1 cellular context compared by ENCODE assay signal in the genomic region with DNA sequence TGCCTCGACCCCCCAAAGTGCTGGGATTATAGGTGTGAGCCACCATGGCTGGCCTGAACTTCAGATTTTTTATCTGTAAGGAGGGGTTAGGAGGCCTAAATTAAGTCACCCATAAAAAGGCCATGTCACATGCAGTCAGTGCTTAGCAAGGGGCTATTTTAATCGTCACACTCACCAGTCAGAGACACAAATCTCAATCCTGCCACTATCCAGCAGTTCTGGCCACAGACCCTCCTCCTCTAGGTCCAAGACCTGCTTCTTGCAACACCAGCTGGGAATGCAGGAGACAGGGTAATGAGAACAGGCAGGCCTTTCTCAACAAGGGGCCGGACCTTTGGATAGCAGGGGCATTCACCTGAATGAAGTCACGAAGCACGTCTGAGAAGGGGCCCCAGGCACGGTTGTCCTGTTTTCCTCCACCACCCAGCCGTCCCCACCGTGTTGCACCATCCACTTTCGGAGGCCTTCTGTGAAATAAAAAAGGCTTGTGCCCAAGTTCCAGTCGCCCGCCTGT.
TF ChIP-seq lines count a peak whose summit lies in the region.

No MANE protein-coding gene starts in this region.

TF ChIP-seq in HepG2, 621 proteins besides CTCF, POLR2A, EP300 and RAD21 (continued from another document and continues in another):
- TF ChIP-seq, protein P1, sequence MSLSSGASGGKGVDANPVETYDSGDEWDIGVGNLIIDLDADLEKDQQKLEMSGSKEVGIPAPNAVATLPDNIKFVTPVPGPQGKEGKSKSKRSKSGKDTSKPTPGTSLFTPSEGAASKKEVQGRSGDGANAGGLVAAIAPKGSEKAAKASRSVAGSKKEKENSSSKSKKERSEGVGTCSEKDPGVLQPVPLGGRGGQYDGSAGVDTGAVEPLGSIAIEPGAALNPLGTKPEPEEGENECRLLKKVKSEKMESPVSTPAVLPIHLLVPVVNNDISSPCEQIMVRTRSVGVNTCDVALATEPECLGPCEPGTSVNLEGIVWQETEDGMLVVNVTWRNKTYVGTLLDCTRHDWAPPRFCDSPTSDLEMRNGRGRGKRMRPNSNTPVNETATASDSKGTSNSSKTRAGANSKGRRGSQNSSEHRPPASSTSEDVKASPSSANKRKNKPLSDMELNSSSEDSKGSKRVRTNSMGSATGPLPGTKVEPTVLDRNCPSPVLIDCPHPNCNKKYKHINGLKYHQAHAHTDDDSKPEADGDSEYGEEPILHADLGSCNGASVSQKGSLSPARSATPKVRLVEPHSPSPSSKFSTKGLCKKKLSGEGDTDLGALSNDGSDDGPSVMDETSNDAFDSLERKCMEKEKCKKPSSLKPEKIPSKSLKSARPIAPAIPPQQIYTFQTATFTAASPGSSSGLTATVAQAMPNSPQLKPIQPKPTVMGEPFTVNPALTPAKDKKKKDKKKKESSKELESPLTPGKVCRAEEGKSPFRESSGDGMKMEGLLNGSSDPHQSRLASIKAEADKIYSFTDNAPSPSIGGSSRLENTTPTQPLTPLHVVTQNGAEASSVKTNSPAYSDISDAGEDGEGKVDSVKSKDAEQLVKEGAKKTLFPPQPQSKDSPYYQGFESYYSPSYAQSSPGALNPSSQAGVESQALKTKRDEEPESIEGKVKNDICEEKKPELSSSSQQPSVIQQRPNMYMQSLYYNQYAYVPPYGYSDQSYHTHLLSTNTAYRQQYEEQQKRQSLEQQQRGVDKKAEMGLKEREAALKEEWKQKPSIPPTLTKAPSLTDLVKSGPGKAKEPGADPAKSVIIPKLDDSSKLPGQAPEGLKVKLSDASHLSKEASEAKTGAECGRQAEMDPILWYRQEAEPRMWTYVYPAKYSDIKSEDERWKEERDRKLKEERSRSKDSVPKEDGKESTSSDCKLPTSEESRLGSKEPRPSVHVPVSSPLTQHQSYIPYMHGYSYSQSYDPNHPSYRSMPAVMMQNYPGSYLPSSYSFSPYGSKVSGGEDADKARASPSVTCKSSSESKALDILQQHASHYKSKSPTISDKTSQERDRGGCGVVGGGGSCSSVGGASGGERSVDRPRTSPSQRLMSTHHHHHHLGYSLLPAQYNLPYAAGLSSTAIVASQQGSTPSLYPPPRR (CRISPR knock-in tag; IDR thresholded peaks at IDR 0.05; ENCODE audit: borderline replicate concordance) = no peak
- TF ChIP-seq, protein P2, sequence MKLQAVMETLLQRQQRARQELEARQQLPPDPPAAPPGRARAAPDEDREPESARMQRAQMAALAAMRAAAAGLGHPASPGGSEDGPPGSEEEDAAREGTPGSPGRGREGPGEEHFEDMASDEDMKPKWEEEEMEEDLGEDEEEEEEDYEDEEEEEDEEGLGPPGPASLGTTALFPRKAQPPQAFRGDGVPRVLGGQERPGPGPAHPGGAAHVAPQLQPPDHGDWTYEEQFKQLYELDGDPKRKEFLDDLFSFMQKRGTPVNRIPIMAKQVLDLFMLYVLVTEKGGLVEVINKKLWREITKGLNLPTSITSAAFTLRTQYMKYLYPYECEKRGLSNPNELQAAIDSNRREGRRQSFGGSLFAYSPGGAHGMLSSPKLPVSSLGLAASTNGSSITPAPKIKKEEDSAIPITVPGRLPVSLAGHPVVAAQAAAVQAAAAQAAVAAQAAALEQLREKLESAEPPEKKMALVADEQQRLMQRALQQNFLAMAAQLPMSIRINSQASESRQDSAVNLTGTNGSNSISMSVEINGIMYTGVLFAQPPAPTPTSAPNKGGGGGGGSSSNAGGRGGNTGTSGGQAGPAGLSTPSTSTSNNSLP (IDR thresholded peaks at IDR 0.05; ENCODE audit: low read depth, low read length) = no peak
- peak; percentile 3; the same call in 1 of the 2 replicates for TF ChIP-seq TBX2 (CRISPR knock-in tag; IDR thresholded peaks at IDR 0.05; ENCODE audit: borderline replicate concordance)
- peak; percentile 35; the same call in 1 of the 2 replicates for TF ChIP-seq ZNF292 (CRISPR knock-in tag; IDR thresholded peaks at IDR 0.05; ENCODE audit: borderline replicate concordance, low read depth)
- TF ChIP-seq ZNF383 (CRISPR knock-in tag; IDR thresholded peaks at IDR 0.05; ENCODE audit: borderline replicate concordance) = no peak
- TF ChIP-seq, protein P3, sequence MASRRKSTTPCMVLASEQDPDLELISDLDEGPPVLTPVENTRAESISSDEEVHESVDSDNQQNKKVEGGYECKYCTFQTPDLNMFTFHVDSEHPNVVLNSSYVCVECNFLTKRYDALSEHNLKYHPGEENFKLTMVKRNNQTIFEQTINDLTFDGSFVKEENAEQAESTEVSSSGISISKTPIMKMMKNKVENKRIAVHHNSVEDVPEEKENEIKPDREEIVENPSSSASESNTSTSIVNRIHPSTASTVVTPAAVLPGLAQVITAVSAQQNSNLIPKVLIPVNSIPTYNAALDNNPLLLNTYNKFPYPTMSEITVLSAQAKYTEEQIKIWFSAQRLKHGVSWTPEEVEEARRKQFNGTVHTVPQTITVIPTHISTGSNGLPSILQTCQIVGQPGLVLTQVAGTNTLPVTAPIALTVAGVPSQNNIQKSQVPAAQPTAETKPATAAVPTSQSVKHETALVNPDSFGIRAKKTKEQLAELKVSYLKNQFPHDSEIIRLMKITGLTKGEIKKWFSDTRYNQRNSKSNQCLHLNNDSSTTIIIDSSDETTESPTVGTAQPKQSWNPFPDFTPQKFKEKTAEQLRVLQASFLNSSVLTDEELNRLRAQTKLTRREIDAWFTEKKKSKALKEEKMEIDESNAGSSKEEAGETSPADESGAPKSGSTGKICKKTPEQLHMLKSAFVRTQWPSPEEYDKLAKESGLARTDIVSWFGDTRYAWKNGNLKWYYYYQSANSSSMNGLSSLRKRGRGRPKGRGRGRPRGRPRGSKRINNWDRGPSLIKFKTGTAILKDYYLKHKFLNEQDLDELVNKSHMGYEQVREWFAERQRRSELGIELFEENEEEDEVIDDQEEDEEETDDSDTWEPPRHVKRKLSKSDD (CRISPR knock-in tag; IDR thresholded peaks at IDR 0.05; ENCODE audit: low read depth) = no peak
- TF ChIP-seq ZNF546 (CRISPR knock-in tag; conservative IDR thresholded peaks at IDR 0.05) = no peak
- TF ChIP-seq, protein P4, sequence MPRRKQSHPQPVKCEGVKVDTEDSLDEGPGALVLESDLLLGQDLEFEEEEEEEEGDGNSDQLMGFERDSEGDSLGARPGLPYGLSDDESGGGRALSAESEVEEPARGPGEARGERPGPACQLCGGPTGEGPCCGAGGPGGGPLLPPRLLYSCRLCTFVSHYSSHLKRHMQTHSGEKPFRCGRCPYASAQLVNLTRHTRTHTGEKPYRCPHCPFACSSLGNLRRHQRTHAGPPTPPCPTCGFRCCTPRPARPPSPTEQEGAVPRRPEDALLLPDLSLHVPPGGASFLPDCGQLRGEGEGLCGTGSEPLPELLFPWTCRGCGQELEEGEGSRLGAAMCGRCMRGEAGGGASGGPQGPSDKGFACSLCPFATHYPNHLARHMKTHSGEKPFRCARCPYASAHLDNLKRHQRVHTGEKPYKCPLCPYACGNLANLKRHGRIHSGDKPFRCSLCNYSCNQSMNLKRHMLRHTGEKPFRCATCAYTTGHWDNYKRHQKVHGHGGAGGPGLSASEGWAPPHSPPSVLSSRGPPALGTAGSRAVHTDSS (CRISPR knock-in tag; conservative IDR thresholded peaks at IDR 0.05) = no peak
- TF ChIP-seq FOXO1 (CRISPR knock-in tag; IDR thresholded peaks at IDR 0.05) = no peak
- TF ChIP-seq NCOA2 (CRISPR knock-in tag; IDR thresholded peaks at IDR 0.05) = 0 out of 2 replicates have a peak, but pooled peaks have one; percentile 15
- TF ChIP-seq, protein P5, sequence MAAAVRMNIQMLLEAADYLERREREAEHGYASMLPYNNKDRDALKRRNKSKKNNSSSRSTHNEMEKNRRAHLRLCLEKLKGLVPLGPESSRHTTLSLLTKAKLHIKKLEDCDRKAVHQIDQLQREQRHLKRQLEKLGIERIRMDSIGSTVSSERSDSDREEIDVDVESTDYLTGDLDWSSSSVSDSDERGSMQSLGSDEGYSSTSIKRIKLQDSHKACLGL (CRISPR knock-in tag; IDR thresholded peaks at IDR 0.05) = no peak
- no peak for TF ChIP-seq RBAK (CRISPR knock-in tag; IDR thresholded peaks at IDR 0.05)
- no peak; the same call in 1 of the 2 replicates for TF ChIP-seq NR2F6 (IDR thresholded peaks at IDR 0.05)
- no peak for TF ChIP-seq NR2F6 (CRISPR knock-in tag; IDR thresholded peaks at IDR 0.05)
- no peak for TF ChIP-seq ZNF3 (CRISPR knock-in tag; IDR thresholded peaks at IDR 0.05)
- TF ChIP-seq, protein P6, sequence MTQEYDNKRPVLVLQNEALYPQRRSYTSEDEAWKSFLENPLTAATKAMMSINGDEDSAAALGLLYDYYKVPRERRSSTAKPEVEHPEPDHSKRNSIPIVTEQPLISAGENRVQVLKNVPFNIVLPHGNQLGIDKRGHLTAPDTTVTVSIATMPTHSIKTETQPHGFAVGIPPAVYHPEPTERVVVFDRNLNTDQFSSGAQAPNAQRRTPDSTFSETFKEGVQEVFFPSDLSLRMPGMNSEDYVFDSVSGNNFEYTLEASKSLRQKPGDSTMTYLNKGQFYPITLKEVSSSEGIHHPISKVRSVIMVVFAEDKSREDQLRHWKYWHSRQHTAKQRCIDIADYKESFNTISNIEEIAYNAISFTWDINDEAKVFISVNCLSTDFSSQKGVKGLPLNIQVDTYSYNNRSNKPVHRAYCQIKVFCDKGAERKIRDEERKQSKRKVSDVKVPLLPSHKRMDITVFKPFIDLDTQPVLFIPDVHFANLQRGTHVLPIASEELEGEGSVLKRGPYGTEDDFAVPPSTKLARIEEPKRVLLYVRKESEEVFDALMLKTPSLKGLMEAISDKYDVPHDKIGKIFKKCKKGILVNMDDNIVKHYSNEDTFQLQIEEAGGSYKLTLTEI (CRISPR knock-in tag; conservative IDR thresholded peaks at IDR 0.05) = no peak
- TF ChIP-seq MEIS1 (CRISPR knock-in tag; IDR thresholded peaks at IDR 0.05; ENCODE audit: borderline replicate concordance) = peak; percentile 72; the same call in 1 of the 2 replicates
- TF ChIP-seq ETV5 (CRISPR knock-in tag; IDR thresholded peaks at IDR 0.05; ENCODE audit: borderline replicate concordance) = peak; percentile 21; the same call in 1 of the 2 replicates
- no peak for TF ChIP-seq ZNF225 (CRISPR knock-in tag; IDR thresholded peaks at IDR 0.05)
- 0 out of 2 replicates have a peak, but pooled peaks have one; percentile 29 for TF ChIP-seq ZIK1 (CRISPR knock-in tag; IDR thresholded peaks at IDR 0.05; ENCODE audit: borderline replicate concordance, low read depth)
- no peak for TF ChIP-seq ZNF10 (CRISPR knock-in tag; IDR thresholded peaks at IDR 0.05; ENCODE audit: borderline replicate concordance, low read depth)
- no peak for TF ChIP-seq SUZ12 (IDR thresholded peaks at IDR 0.05; ENCODE audit: low read depth, low read length)
- TF ChIP-seq PITX1 (CRISPR knock-in tag; IDR thresholded peaks at IDR 0.05) = peak; percentile 24; the same call in 1 of the 2 replicates
- TF ChIP-seq TP53 (CRISPR knock-in tag; conservative IDR thresholded peaks at IDR 0.05) = no peak
- no peak for TF ChIP-seq KLF11 (CRISPR knock-in tag; IDR thresholded peaks at IDR 0.05)
- no peak for TF ChIP-seq RELA (CRISPR knock-in tag; IDR thresholded peaks at IDR 0.05)
- TF ChIP-seq ZNF20 (CRISPR knock-in tag; IDR thresholded peaks at IDR 0.05) = no peak
- TF ChIP-seq ZFP36 (IDR thresholded peaks at IDR 0.05; ENCODE audit: borderline replicate concordance, low read depth, low read length, partially characterized antibody) = no peak
- TF ChIP-seq, protein P7, sequence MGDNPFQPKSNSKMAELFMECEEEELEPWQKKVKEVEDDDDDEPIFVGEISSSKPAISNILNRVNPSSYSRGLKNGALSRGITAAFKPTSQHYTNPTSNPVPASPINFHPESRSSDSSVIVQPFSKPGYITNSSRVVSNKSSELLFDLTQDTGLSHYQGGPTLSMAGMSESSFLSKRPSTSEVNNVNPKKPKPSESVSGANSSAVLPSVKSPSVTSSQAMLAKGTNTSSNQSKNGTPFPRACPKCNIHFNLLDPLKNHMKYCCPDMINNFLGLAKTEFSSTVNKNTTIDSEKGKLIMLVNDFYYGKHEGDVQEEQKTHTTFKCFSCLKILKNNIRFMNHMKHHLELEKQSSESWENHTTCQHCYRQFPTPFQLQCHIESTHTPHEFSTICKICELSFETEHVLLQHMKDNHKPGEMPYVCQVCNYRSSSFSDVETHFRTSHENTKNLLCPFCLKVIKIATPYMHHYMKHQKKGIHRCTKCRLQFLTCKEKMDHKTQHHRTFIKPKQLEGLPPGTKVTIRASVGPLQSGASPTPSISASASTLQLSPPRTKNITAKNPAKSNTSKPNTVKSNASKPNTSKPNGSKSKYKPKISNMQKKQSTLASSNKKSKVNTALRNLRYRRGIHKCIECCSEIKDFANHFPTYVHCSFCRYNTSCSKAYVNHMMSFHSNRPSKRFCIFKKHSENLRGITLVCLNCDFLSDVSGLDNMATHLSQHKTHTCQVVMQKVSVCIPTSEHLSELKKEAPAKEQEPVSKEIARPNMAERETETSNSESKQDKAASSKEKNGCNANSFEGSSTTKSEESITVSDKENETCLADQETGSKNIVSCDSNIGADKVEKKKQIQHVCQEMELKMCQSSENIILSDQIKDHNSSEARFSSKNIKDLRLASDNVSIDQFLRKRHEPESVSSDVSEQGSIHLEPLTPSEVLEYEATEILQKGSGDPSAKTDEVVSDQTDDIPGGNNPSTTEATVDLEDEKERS (CRISPR knock-in tag; IDR thresholded peaks at IDR 0.05) = no peak
- no peak for TF ChIP-seq ZNF329 (CRISPR knock-in tag; IDR thresholded peaks at IDR 0.05; ENCODE audit: low read depth)
- TF ChIP-seq GATAD2A (CRISPR knock-in tag; IDR thresholded peaks at IDR 0.05) = 0 out of 2 replicates have a peak, but pooled peaks have one; percentile 38
- TF ChIP-seq ZNF83 (CRISPR knock-in tag; IDR thresholded peaks at IDR 0.05; ENCODE audit: borderline replicate concordance) = no peak
- TF ChIP-seq, protein P8, sequence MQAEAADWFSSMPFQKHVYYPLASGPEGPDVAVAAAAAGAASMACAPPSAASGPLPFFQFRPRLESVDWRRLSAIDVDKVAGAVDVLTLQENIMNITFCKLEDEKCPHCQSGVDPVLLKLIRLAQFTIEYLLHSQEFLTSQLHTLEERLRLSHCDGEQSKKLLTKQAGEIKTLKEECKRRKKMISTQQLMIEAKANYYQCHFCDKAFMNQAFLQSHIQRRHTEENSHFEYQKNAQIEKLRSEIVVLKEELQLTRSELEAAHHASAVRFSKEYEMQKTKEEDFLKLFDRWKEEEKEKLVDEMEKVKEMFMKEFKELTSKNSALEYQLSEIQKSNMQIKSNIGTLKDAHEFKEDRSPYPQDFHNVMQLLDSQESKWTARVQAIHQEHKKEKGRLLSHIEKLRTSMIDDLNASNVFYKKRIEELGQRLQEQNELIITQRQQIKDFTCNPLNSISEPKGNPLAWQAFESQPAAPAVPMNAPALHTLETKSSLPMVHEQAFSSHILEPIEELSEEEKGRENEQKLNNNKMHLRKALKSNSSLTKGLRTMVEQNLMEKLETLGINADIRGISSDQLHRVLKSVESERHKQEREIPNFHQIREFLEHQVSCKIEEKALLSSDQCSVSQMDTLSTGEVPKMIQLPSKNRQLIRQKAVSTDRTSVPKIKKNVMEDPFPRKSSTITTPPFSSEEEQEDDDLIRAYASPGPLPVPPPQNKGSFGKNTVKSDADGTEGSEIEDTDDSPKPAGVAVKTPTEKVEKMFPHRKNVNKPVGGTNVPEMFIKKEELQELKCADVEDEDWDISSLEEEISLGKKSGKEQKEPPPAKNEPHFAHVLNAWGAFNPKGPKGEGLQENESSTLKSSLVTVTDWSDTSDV (CRISPR knock-in tag; IDR thresholded peaks at IDR 0.05) = no peak
- no peak for TF ChIP-seq NCOR1 (IDR thresholded peaks at IDR 0.05; ENCODE audit: borderline replicate concordance, low read length)
- TF ChIP-seq ZNF335 (CRISPR knock-in tag; IDR thresholded peaks at IDR 0.05) = no peak
- TF ChIP-seq HHEX (CRISPR knock-in tag; IDR thresholded peaks at IDR 0.05) = no peak
